ENCODE assay signal across 24 cellular contexts in the genomic region with DNA sequence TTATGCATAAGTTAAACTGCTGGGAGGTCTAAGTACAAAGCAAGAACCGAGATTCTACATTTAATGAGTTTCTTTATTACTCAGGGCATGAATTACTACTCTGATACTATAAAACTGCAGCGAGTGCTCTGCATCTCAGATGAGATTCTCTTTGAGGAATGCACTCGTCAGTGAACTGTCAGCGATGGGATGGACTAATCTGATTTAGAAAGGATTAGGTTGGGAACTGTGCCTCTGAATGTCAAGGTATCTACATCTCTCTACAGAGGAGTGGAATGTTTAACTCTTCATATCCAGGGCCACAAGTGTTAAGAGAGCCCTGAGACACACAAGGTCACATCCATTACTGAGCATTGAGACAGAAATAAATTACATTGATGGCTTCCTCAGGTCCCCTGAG.
"Had no signal": no experiment of that assay in that cellular context is flagged by ENCODE, and none has a peak within 500 bp of the region (broad histone marks: within the 10 kb centered on the region; RNA-seq: fewer than 3 reads in every experiment).

No MANE protein-coding gene starts in this region.

- H3K27me3 Mint-ChIP-seq: naive B cell; stimulated activated memory B cell treated with anti-CD40 and anti-IgM and Interleukin-4, amounts not matched to agents 10 μg/mL and 1 μg/mL and 100 μg/mL, for 72 hours had no signal

- H3K36me3 Mint-ChIP-seq: activated naive CD4-positive, alpha-beta T cell treated with anti-CD3 and anti-CD28 coated beads, Interleukin-2, amount 50 U/mL, for 24 hours; naive B cell; stimulated activated memory B cell treated with anti-CD40 and anti-IgM and Interleukin-4, amounts not matched to agents 10 μg/mL and 1 μg/mL and 100 μg/mL, for 72 hours; type B pancreatic cell had no signal

- H3K4me3 ChIP-seq: ascending aorta, coronary artery, gastrocnemius medialis, left ventricle myocardium inferior, mucosa of descending colon, ovary, testis had no signal

- ATAC-seq: activated CD4-positive, CD25-positive, alpha-beta regulatory T cell treated with anti-CD3 and anti-CD28 coated beads, Interleukin-2, amount 50 U/mL, for 24 hours; esophagus mucosa; gastrocnemius medialis; mucosa of descending colon; sciatic nerve; stimulated activated memory B cell treated with anti-CD40 and anti-IgM and Interleukin-4, amounts not matched to agents 10 μg/mL and 1 μg/mL and 100 μg/mL, for 72 hours had no signal

- H3K27ac ChIP-seq: ascending aorta, coronary artery, gastrocnemius medialis, left ventricle myocardium inferior, ovary, testis had no signal

- H3K4me3 Mint-ChIP-seq: activated naive CD4-positive, alpha-beta T cell treated with anti-CD3 and anti-CD28 coated beads, Interleukin-2, amount 50 U/mL, for 24 hours; central memory CD8-positive, alpha-beta T cell; naive B cell; stimulated activated memory B cell treated with anti-CD40 and anti-IgM and Interleukin-4, amounts not matched to agents 10 μg/mL and 1 μg/mL and 100 μg/mL, for 72 hours; type B pancreatic cell had no signal

- H3K27me3 ChIP-seq: ascending aorta, gastrocnemius medialis, ovary, testis had no signal

- H3K9me3 Mint-ChIP-seq: activated naive CD4-positive, alpha-beta T cell treated with anti-CD3 and anti-CD28 coated beads, Interleukin-2, amount 50 U/mL, for 24 hours; central memory CD8-positive, alpha-beta T cell; naive B cell; stimulated activated memory B cell treated with anti-CD40 and anti-IgM and Interleukin-4, amounts not matched to agents 10 μg/mL and 1 μg/mL and 100 μg/mL, for 72 hours; type B pancreatic cell had no signal

- H3K27ac Mint-ChIP-seq: activated naive CD4-positive, alpha-beta T cell treated with anti-CD3 and anti-CD28 coated beads, Interleukin-2, amount 50 U/mL, for 24 hours; naive B cell; stimulated activated memory B cell treated with anti-CD40 and anti-IgM and Interleukin-4, amounts not matched to agents 10 μg/mL and 1 μg/mL and 100 μg/mL, for 72 hours; type B pancreatic cell had no signal

- FAIRE-seq: kidney had no signal

- H3K9me3 ChIP-seq: ascending aorta, gastrocnemius medialis, left ventricle myocardium inferior, mucosa of descending colon, ovary, testis had no signal

- H3K4me1 ChIP-seq: ascending aorta, gastrocnemius medialis, left ventricle myocardium inferior, testis had no signal

- DNase-seq: activated CD4-positive, alpha-beta T cell treated with anti-CD3 and anti-CD28 coated beads, Interleukin-2, amount 50 U/mL, for 1 hour; activated CD8-positive, alpha-beta memory T cell treated with anti-CD3 and anti-CD28 coated beads, Interleukin-2, amount 50 U/mL, for 4 hours; activated effector memory CD4-positive, alpha-beta T cell treated with Interleukin-2 at 50 U/mL for 16 hours; activated T-cell treated with anti-CD3 and anti-CD28 coated beads, Interleukin-2, amount 50 U/mL, for 48 hours; gastrocnemius medialis; head of caudate nucleus; kidney; left ventricle myocardium inferior; mammary epithelial cell; mucosa of descending colon; naive B cell; ovary; stimulated activated CD4-positive, alpha-beta T cell treated with anti-CD3 and anti-CD28 coated beads, Interleukin-4, amount 100 ng/mL, for 24 hours; T1000; testis had no signal

- H3K4me1 Mint-ChIP-seq: activated naive CD4-positive, alpha-beta T cell treated with anti-CD3 and anti-CD28 coated beads, Interleukin-2, amount 50 U/mL, for 24 hours; central memory CD8-positive, alpha-beta T cell; naive B cell; stimulated activated memory B cell treated with anti-CD40 and anti-IgM and Interleukin-4, amounts not matched to agents 10 μg/mL and 1 μg/mL and 100 μg/mL, for 72 hours had no signal

- H3K36me3 ChIP-seq: ascending aorta, gastrocnemius medialis, left ventricle myocardium inferior, ovary had no signal
